Comparison of ENCODE assay signal across 7 cellular contexts in the genomic region with DNA sequence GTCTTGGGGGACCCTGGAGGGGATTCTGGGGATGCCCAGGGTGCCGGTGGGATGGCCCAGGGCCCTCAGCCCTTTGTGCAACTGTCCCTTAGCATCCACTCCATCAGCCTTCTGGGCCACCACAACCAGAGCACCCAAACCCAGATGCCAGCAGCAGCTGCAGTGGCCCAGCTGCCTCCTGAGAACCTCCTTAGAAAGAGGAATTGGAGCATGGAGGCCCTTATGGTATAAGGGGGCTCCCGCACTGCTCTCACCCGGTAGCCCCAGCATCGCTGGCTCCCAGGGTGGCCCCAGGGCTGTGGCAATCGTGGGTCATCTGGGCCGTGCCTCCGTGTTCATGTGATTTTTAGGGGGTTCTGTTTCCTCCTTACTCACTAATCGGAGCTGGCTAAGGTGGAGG.
"Had no signal": no experiment of that assay in that cellular context is flagged by ENCODE, and none has a peak within 500 bp of the region (broad histone marks: within the 10 kb centered on the region; RNA-seq: fewer than 3 reads in every experiment).

No MANE protein-coding gene starts in this region.

- H3K4me1 Mint-ChIP-seq: GM23338 had no signal

- H3K27ac Mint-ChIP-seq: GM23338, H9, HFFc6 had no signal

- H3K9me3 ChIP-seq: HAP-1 had no signal

- H3K4me1 ChIP-seq: HAP-1 had no signal

- H3K9ac ChIP-seq: GM23248 had no signal

- H2AFZ ChIP-seq: GM23248 had no signal

- H3K4me2 ChIP-seq: GM23338 had no signal

- DNase-seq: GM23248, GOT3, H9, HCEC 1CT, HFFc6 had no signal

- H3K4me3 ChIP-seq: GM23248, GM23338, HAP-1 had no signal

- H3K36me3 ChIP-seq: HAP-1 had no signal

- H3K4me3 Mint-ChIP-seq: GM23338, H9, HFFc6 had no signal

- H3K9me3 Mint-ChIP-seq: GM23338, H9 had no signal

- H3K27ac ChIP-seq: GM23248 had no signal
